ENCODE assay signal across 13 cellular contexts in the genomic region with DNA sequence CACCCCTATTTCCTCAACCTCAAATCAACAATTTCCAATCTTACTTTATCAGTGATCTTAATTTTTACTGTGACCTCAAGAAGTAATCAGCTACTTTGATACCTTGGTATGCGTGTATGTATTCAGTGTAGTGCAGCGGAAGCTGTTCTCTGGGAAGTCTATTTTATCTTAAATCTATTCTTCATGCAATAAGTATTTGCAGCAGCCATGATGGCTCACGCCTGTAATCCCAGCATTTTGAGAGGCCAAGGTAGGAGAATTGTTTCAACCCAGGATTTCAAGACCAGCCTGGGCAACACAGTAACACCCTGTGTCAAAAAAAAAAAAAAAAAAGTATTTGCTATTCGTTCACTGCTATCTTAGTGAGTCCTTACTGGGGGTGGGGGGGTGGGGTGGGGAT.
"Had no signal": no experiment of that assay in that cellular context is flagged by ENCODE, and none has a peak within 500 bp of the region (broad histone marks: within the 10 kb centered on the region; RNA-seq: fewer than 3 reads in every experiment).

No MANE protein-coding gene starts in this region.

- DNase-seq: activated naive CD4-positive, alpha-beta T cell treated with anti-CD3 and anti-CD28 coated beads, Interleukin-2, amount 10 ng/mL, durations not matched to agents 7 days and 5 days; caudate nucleus; colonic mucosa; foreskin fibroblast; naive thymus-derived CD8-positive, alpha-beta T cell; occipital lobe; right cardiac atrium; small intestine; stimulated activated CD4-positive, alpha-beta T cell treated with anti-CD3 and anti-CD28 coated beads, Interleukin-4, amount 100 ng/mL, for 24 hours; stimulated activated naive CD8-positive, alpha-beta T cell treated with anti-CD3 and anti-CD28 coated beads, Interleukin-15, Interleukin-2, amounts not matched to agents 100 U/mL and 50 U/mL, for 24 hours; T-helper 9 cell; transverse colon had no signal

- H3K4me3 ChIP-seq: colonic mucosa, transverse colon had no signal

- H3K27me3 ChIP-seq: colonic mucosa, transverse colon had no signal

- H3K27ac ChIP-seq: colonic mucosa, transverse colon had no signal

- H3K36me3 ChIP-seq: colonic mucosa had no signal

- H3K4me1 ChIP-seq: colonic mucosa had no signal

- H3K9me3 ChIP-seq: colonic mucosa, transverse colon had no signal

- ATAC-seq: activated CD4-positive, CD25-positive, alpha-beta regulatory T cell treated with anti-CD3 and anti-CD28 coated beads, Interleukin-2, amount 50 U/mL, for 24 hours; naive thymus-derived CD8-positive, alpha-beta T cell; stimulated activated naive CD8-positive, alpha-beta T cell treated with anti-CD3 and anti-CD28 coated beads, Interleukin-15, Interleukin-2, amounts not matched to agents 100 U/mL and 50 U/mL, for 24 hours had no signal
